In the genomic region with DNA sequence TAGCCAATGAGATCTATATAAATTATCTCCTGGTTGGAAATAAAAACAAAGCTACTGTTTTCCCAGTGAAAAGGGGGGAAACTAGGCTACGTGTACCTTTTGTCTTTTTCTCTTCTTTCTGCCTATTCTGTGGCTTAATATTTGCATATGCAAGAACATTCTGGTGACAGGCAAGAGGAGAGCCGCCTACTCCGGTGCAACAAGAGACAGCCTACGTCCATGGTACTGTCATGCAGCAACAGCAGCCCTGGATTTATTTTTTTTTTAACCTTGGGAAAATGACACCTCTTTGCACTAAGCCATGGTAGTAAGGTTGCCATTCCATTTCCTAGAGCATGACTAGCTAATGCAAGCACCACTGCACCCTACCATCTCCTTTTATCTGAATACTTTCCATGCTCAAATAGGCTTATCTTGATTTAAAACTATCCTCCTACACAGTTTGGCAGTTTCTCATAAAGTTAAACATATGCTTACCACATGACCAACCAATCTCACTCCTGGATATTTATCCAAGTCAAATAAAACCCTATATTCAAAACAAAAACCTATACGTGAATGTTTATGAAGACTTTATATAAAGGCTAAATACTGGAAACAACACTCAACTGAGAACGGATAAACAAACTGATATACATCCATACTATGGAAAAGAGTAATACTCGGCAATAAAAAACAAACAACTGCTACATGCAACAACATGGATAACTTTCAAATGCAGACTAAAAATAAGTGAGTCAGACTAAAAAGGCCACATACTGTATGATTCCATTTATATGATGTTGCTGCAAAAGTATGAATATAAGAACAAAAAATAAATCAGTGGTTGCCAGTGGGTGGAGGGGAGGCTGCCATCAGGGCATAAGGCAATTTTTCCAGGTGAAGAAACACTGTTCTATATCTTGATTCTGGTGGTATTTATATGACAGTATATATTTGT, we compare ENCODE assay signal across 1 cellular context.
TF ChIP-seq lines count a peak whose summit lies in the region.

No MANE protein-coding gene starts in this region.

TF ChIP-seq in GM23338, 12 proteins besides CTCF, POLR2A, EP300 and RAD21 (continued from another document):
- TF ChIP-seq, protein P1, sequence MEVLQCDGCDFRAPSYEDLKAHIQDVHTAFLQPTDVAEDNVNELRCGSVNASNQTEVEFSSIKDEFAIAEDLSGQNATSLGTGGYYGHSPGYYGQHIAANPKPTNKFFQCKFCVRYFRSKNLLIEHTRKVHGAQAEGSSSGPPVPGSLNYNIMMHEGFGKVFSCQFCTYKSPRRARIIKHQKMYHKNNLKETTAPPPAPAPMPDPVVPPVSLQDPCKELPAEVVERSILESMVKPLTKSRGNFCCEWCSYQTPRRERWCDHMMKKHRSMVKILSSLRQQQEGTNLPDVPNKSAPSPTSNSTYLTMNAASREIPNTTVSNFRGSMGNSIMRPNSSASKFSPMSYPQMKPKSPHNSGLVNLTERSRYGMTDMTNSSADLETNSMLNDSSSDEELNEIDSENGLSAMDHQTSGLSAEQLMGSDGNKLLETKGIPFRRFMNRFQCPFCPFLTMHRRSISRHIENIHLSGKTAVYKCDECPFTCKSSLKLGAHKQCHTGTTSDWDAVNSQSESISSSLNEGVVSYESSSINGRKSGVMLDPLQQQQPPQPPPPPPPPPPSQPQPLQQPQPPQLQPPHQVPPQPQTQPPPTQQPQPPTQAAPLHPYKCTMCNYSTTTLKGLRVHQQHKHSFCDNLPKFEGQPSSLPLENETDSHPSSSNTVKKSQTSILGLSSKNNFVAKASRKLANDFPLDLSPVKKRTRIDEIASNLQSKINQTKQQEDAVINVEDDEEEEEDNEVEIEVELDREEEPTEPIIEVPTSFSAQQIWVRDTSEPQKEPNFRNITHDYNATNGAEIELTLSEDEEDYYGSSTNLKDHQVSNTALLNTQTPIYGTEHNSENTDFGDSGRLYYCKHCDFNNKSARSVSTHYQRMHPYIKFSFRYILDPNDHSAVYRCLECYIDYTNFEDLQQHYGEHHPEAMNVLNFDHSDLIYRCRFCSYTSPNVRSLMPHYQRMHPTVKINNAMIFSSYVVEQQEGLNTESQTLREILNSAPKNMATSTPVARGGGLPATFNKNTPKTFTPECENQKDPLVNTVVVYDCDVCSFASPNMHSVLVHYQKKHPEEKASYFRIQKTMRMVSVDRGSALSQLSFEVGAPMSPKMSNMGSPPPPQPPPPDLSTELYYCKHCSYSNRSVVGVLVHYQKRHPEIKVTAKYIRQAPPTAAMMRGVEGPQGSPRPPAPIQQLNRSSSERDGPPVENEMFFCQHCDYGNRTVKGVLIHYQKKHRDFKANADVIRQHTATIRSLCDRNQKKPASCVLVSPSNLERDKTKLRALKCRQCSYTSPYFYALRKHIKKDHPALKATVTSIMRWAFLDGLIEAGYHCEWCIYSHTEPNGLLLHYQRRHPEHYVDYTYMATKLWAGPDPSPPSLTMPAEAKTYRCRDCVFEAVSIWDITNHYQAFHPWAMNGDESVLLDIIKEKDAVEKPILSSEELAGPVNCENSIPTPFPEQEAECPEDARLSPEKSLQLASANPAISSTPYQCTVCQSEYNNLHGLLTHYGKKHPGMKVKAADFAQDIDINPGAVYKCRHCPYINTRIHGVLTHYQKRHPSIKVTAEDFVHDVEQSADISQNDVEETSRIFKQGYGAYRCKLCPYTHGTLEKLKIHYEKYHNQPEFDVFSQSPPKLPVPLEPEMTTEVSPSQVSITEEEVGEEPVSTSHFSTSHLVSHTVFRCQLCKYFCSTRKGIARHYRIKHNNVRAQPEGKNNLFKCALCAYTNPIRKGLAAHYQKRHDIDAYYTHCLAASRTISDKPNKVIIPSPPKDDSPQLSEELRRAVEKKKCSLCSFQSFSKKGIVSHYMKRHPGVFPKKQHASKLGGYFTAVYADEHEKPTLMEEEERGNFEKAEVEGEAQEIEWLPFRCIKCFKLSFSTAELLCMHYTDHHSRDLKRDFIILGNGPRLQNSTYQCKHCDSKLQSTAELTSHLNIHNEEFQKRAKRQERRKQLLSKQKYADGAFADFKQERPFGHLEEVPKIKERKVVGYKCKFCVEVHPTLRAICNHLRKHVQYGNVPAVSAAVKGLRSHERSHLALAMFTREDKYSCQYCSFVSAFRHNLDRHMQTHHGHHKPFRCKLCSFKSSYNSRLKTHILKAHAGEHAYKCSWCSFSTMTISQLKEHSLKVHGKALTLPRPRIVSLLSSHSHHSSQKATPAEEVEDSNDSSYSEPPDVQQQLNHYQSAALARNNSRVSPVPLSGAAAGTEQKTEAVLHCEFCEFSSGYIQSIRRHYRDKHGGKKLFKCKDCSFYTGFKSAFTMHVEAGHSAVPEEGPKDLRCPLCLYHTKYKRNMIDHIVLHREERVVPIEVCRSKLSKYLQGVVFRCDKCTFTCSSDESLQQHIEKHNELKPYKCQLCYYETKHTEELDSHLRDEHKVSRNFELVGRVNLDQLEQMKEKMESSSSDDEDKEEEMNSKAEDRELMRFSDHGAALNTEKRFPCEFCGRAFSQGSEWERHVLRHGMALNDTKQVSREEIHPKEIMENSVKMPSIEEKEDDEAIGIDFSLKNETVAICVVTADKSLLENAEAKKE (CRISPR knock-in tag; IDR thresholded peaks at IDR 0.05), result no peak
- TF ChIP-seq, protein P2, sequence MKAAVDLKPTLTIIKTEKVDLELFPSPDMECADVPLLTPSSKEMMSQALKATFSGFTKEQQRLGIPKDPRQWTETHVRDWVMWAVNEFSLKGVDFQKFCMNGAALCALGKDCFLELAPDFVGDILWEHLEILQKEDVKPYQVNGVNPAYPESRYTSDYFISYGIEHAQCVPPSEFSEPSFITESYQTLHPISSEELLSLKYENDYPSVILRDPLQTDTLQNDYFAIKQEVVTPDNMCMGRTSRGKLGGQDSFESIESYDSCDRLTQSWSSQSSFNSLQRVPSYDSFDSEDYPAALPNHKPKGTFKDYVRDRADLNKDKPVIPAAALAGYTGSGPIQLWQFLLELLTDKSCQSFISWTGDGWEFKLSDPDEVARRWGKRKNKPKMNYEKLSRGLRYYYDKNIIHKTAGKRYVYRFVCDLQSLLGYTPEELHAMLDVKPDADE (IDR thresholded peaks at IDR 0.05), result no peak
- no peak for TF ChIP-seq POLR2AphosphoS5 (IDR thresholded peaks at IDR 0.05; ENCODE audit: low read depth)
- no peak for TF ChIP-seq STAT1 (IDR thresholded peaks at IDR 0.05; ENCODE audit: unreplicated experiment)
- no peak for TF ChIP-seq ZNF114 (CRISPR knock-in tag; IDR thresholded peaks at IDR 0.05)
- no peak for TF ChIP-seq CREB1 (CRISPR knock-in tag; IDR thresholded peaks at IDR 0.05; ENCODE audit: low read depth)
- TF ChIP-seq NANOG (IDR thresholded peaks at IDR 0.05; ENCODE audit: borderline replicate concordance), result no peak
- TF ChIP-seq, protein P3, sequence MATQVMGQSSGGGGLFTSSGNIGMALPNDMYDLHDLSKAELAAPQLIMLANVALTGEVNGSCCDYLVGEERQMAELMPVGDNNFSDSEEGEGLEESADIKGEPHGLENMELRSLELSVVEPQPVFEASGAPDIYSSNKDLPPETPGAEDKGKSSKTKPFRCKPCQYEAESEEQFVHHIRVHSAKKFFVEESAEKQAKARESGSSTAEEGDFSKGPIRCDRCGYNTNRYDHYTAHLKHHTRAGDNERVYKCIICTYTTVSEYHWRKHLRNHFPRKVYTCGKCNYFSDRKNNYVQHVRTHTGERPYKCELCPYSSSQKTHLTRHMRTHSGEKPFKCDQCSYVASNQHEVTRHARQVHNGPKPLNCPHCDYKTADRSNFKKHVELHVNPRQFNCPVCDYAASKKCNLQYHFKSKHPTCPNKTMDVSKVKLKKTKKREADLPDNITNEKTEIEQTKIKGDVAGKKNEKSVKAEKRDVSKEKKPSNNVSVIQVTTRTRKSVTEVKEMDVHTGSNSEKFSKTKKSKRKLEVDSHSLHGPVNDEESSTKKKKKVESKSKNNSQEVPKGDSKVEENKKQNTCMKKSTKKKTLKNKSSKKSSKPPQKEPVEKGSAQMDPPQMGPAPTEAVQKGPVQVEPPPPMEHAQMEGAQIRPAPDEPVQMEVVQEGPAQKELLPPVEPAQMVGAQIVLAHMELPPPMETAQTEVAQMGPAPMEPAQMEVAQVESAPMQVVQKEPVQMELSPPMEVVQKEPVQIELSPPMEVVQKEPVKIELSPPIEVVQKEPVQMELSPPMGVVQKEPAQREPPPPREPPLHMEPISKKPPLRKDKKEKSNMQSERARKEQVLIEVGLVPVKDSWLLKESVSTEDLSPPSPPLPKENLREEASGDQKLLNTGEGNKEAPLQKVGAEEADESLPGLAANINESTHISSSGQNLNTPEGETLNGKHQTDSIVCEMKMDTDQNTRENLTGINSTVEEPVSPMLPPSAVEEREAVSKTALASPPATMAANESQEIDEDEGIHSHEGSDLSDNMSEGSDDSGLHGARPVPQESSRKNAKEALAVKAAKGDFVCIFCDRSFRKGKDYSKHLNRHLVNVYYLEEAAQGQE (IDR thresholded peaks at IDR 0.05; ENCODE audit: unreplicated experiment), result no peak
TF ChIP-seq in GM23338: peak in this region for 0.
